ENCODE assay signal across 9 cellular contexts in the genomic region with DNA sequence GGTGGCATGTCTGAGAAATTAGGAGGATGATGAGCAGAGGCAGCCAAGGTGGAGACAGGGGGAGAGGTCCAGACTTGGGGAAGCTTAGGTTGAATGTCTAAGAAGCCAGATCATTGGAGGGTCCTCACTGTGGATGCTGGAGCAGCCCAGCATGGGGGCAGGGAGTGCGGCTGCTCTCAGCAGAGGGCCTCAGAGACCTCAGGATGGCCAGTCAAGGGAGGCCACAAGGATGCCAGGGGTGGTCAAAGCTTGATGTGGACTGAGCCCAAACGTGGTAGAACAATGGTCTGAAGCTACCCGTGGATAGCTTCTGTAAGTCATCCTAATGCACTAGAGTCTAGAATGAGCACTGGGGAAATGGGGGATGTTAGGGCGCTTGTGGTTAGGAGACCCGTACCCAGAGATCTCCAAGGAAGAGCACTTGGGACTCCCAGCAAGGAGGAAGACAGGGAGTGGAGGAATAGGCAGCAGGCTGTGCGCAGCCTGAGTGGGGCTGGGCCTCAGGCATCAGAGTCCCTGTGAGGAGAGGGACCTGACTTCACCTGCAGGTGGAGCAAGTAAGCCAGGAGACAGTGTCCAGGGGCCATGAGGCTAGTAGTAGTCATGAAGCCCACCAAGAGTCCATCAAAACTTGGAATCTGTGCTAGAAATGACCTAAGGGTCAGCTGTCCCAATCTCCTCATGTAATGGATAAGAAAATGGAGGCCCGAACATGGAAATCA. TPM values are rescaled to one million over a fixed set of nuclear protein-coding genes. Genes with fewer than 3 reads are reported as not detected.
DNase-seq lines count a peak whose midpoint lies in the region; ATAC-seq, FAIRE-seq and TF ChIP-seq lines count a peak whose summit lies in the region.
"Had no signal": no experiment of that assay in that cellular context is flagged by ENCODE, and none has a peak within 500 bp of the region (broad histone marks: within the 10 kb centered on the region; RNA-seq: fewer than 3 reads in every experiment).

No MANE protein-coding gene starts in this region.

- TF ChIP-seq CTCF in Caco-2 (IDR thresholded peaks at IDR 0.05; ENCODE audit: insufficient read depth in 1 of 2, low read depth in 1 of 2, low read length in 1 of 2, severe bottlenecking in 1 of 2, unreplicated experiment in 1 of 2) (peak; percentile 51 to 54), kidney (IDR thresholded peaks at IDR 0.05; ENCODE audit: borderline replicate concordance, extremely low read depth, insufficient read depth) (no peak)

- no TSS peak for BruUV-seq in Caco-2 (replicated peaks; lab: Mats Ljungman, UMichigan)

- FAIRE-seq in kidney (lab: Jason Lieb, UNC), result no peak
- FAIRE-seq: RCC 7860 had no signal

- intact Hi-C loops in Caco-2 (cut with micrococcal nuclease; ENCODE audit: unreplicated experiment) (loop anchor here (5.0 to 10.0 kb wide), 2 partner anchors 211 to 394 kb away; a partner anchor contains a TSS), kidney (cut with DNase I) (loop anchor here (10.0 kb wide), 1 partner anchor 141 kb away; no protein-coding TSS in a partner anchor)
- intact Hi-C loops in activated CD4-positive, alpha-beta T cell treated with anti-CD3 and anti-CD28 coated beads for 36 hours (cut with DNase I, micrococcal nuclease), result loop anchor here (10.0 kb wide), 2 partner anchors 111 to 251 kb away; a partner anchor contains a TSS

- H3K4me3 ChIP-seq in Caco-2 (ENCODE audit: low read depth, low read length) (no peak overlapping the region), H7 (ENCODE audit: insufficient read depth, low read depth, low read length) (no peak overlapping the region), kidney (ENCODE audit: low read length in 2 of 2) (no peak overlapping the region)

- no peaks in the 10 kb centered on the region for H3K9me3 Mint-ChIP-seq in Caco-2 (ENCODE audit: unreplicated experiment)
- H3K9me3 Mint-ChIP-seq in activated CD4-positive, alpha-beta T cell treated with anti-CD3 and anti-CD28 coated beads for 36 hours (ENCODE audit: low read depth), result no peaks in the 10 kb centered on the region

- H3K4me1 ChIP-seq in Caco-2 (no peaks in the 10 kb centered on the region), kidney (ENCODE audit: control insufficient read depth in 1 of 2, insufficient read depth in 1 of 2, low read depth in 1 of 2, low read length in 2 of 2) (no peaks in the 10 kb centered on the region)

- POLR2A ChIA-PET in Caco-2 (lab: Charles Lee), result interaction anchor here (0.5 to 0.7 kb wide), 2 partner anchors 180 to 633 kb away, joined by 3 to 7 read pairs; a partner anchor contains a TSS
- POLR2A ChIA-PET in activated CD4-positive, alpha-beta T cell treated with anti-CD3 and anti-CD28 coated beads for 36 hours (lab: Charles Lee), result no interaction called here

- no peak overlapping the region for H3K27ac Mint-ChIP-seq in Caco-2 (ENCODE audit: unreplicated experiment)
- no peak overlapping the region for H3K27ac Mint-ChIP-seq in T-helper 17 cell
- H3K27ac Mint-ChIP-seq in activated CD4-positive, alpha-beta T cell treated with anti-CD3 and anti-CD28 coated beads for 36 hours, result no peak overlapping the region

- DNase-seq in Caco-2 (peak in 1 of 2 experiments; percentile 49), H7 (peak; percentile 86), T-helper 17 cell (no peak), iris pigment epithelial cell (ENCODE audit: low read depth) (peak; percentile 6), HK-2 (ENCODE audit: unreplicated experiment) (no peak), kidney (no peak)
- no peak for DNase-seq in activated CD4-positive, alpha-beta T cell treated with anti-CD3 and anti-CD28 coated beads for 36 hours

- H3K27me3 Mint-ChIP-seq in Caco-2 (ENCODE audit: insufficient read depth, unreplicated experiment) (peaks cover 20% of the 10 kb centered on the region), T-helper 17 cell (peaks cover 24% of the 10 kb centered on the region)
- peaks cover 5% of the 10 kb centered on the region for H3K27me3 Mint-ChIP-seq in activated CD4-positive, alpha-beta T cell treated with anti-CD3 and anti-CD28 coated beads for 36 hours

- H3K36me3 Mint-ChIP-seq in Caco-2 (ENCODE audit: insufficient read depth, unreplicated experiment), result no peaks in the 10 kb centered on the region
- peaks cover 2% of the 10 kb centered on the region for H3K36me3 Mint-ChIP-seq in T-helper 17 cell (ENCODE audit: low read depth)
- H3K36me3 Mint-ChIP-seq in activated CD4-positive, alpha-beta T cell treated with anti-CD3 and anti-CD28 coated beads for 36 hours (ENCODE audit: low read depth), result no peaks in the 10 kb centered on the region

- H3K4me3 Mint-ChIP-seq in Caco-2 (ENCODE audit: unreplicated experiment) (no peak overlapping the region), T-helper 17 cell (peak overlapping the region; percentile 7)
- H3K4me3 Mint-ChIP-seq in activated CD4-positive, alpha-beta T cell treated with anti-CD3 and anti-CD28 coated beads for 36 hours, result no peak overlapping the region

- H3K27ac ChIP-seq in kidney (ENCODE audit: low read depth in 2 of 2, low read length in 2 of 2), result no peak overlapping the region

- CTCF ChIA-PET in Caco-2 (lab: Charles Lee), result interaction anchor here (0.6 to 2.8 kb wide), 10 partner anchors 9 to 374 kb away, joined by 3 to 42 read pairs (median 4); a partner anchor contains a TSS
- CTCF ChIA-PET in activated CD4-positive, alpha-beta T cell treated with anti-CD3 and anti-CD28 coated beads for 36 hours (lab: Charles Lee), result interaction anchor here (0.6 to 12.1 kb wide), 18 partner anchors 9 to 381 kb away, joined by 3 to 160 read pairs (median 4); a partner anchor contains a TSS

- H3K36me3 ChIP-seq in Caco-2 (ENCODE audit: control insufficient read depth, insufficient read depth, low read length) (no peaks in the 10 kb centered on the region), H7 (replicated peaks; ENCODE audit: control insufficient read depth, insufficient read depth, low read length) (no peaks in the 10 kb centered on the region), kidney (ENCODE audit: control insufficient read depth in 1 of 2, insufficient read depth in 2 of 2, low read length in 2 of 2) (no peaks in the 10 kb centered on the region)

- no peaks in the 10 kb centered on the region for H3K9me3 ChIP-seq in Caco-2
- no peaks in the 10 kb centered on the region for H3K9me3 ChIP-seq in T-helper 17 cell (ENCODE audit: control insufficient read depth, low read length, poor library complexity, severe bottlenecking)
- no peaks in the 10 kb centered on the region for H3K9me3 ChIP-seq in kidney (ENCODE audit: control insufficient read depth in 1 of 2, low read length in 2 of 2)

- H3K4me1 Mint-ChIP-seq in Caco-2 (ENCODE audit: low read depth, unreplicated experiment) (no peaks in the 10 kb centered on the region), T-helper 17 cell (peaks cover 27% of the 10 kb centered on the region)
- peaks cover 13% of the 10 kb centered on the region for H3K4me1 Mint-ChIP-seq in activated CD4-positive, alpha-beta T cell treated with anti-CD3 and anti-CD28 coated beads for 36 hours

- H3K9ac ChIP-seq in kidney (ENCODE audit: low read length in 2 of 2), result no peak overlapping the region

- ATAC-seq in T-helper 17 cell, result no peak
- no peak for ATAC-seq in HG02973 (IDR thresholded peaks at IDR 0.05; ENCODE audit: unreplicated experiment)
- ATAC-seq in activated CD4-positive, alpha-beta T cell treated with anti-CD3 and anti-CD28 coated beads for 36 hours, result no peak

- H3K27me3 ChIP-seq in Caco-2 (replicated peaks; ENCODE audit: control insufficient read depth, insufficient read depth, low read length), result no peaks in the 10 kb centered on the region
- no peaks in the 10 kb centered on the region for H3K27me3 ChIP-seq in H7 (ENCODE audit: control insufficient read depth, insufficient read depth, low read length)

RNA-seq across cellular contexts. Expression of a gene that starts 4.3 kb away (rescaled TPM):
- total RNA-seq in Caco-2 (2022) (0.63 TPM in 1 of 2 replicates, not detected in the other), T-helper 17 cell (100 to 1,000 TPM in 1 of 2 donors, 10 to 100 TPM in 1; 11.9 to 138 TPM), kidney (271 TPM)
- not detected in 2 replicates for total RNA-seq in H7 (2014; rRNA removed; shearing (Covaris generic))
- polyA plus RNA-seq in kidney (ENCODE audit: insufficient read depth, low read depth, low replicate concordance), result 41.9 TPM
- not detected for total RNA-seq in activated CD4-positive, alpha-beta T cell treated with anti-CD3 and anti-CD28 coated beads for 36 hours

RNA-seq across cellular contexts. Expression of a gene that starts 4.7 kb away (rescaled TPM):
- total RNA-seq in Caco-2 (2022), result not detected in 2 replicates
- total RNA-seq in H7 (2014; rRNA removed; shearing (Covaris generic)), result not detected in 2 replicates
- not detected for total RNA-seq in T-helper 17 cell
- not detected for total RNA-seq in kidney
- not detected for polyA plus RNA-seq in kidney (ENCODE audit: insufficient read depth, low read depth, low replicate concordance)
- under 1 TPM in 1 of 2 experiments, not detected in 1; 0.09 TPM for total RNA-seq in activated CD4-positive, alpha-beta T cell treated with anti-CD3 and anti-CD28 coated beads for 36 hours

RNA-seq across cellular contexts. Expression of a gene that starts 22.0 kb away (rescaled TPM):
- not detected in 2 replicates for total RNA-seq in Caco-2 (2022)
- not detected in 2 replicates for total RNA-seq in H7 (2014; rRNA removed; shearing (Covaris generic))
- 1 to 10 TPM; 2.0 to 9.1 TPM for total RNA-seq in T-helper 17 cell
- 1.3 TPM for total RNA-seq in kidney
- 2.7 TPM for polyA plus RNA-seq in kidney (ENCODE audit: insufficient read depth, low read depth, low replicate concordance)
- not detected for total RNA-seq in activated CD4-positive, alpha-beta T cell treated with anti-CD3 and anti-CD28 coated beads for 36 hours

RNA-seq across cellular contexts. Expression of a gene that starts 37.5 kb away (rescaled TPM):
- not detected in 2 replicates for total RNA-seq in Caco-2 (2022)
- not detected in 2 replicates for total RNA-seq in H7 (2014; rRNA removed; shearing (Covaris generic))
- 100 to 1,000 TPM in 1 of 2 donors, 1 to 10 TPM in 1; 4.6 to 110 TPM for total RNA-seq in T-helper 17 cell
- total RNA-seq in kidney, result 60.9 TPM
- 17.5 TPM for polyA plus RNA-seq in kidney (ENCODE audit: insufficient read depth, low read depth, low replicate concordance)
- not detected for total RNA-seq in activated CD4-positive, alpha-beta T cell treated with anti-CD3 and anti-CD28 coated beads for 36 hours

RNA-seq across cellular contexts. Expression of a gene that starts 40.6 kb away (rescaled TPM):
- total RNA-seq in Caco-2 (2022) (not detected in 2 replicates), T-helper 17 cell (not detected), kidney (not detected)
- not detected in 2 replicates for total RNA-seq in H7 (2014; rRNA removed; shearing (Covaris generic))
- not detected for polyA plus RNA-seq in kidney (ENCODE audit: insufficient read depth, low read depth, low replicate concordance)
- not detected for total RNA-seq in activated CD4-positive, alpha-beta T cell treated with anti-CD3 and anti-CD28 coated beads for 36 hours

Comparison
In these comparisons a context has a peak if more than half of its experiments do, and no peak if none do; other contexts are left out.
1. DNase-seq: peak in H7 (single experiment) and iris pigment epithelial cell (single experiment); none in T-helper 17 cell (0 of 3), HK-2 (single experiment), kidney (single experiment) and activated CD4-positive, alpha-beta T cell treated with anti-CD3 and anti-CD28 coated beads for 36 hours (single experiment).